21 cellular contexts compared by ENCODE assay signal in the genomic region with DNA sequence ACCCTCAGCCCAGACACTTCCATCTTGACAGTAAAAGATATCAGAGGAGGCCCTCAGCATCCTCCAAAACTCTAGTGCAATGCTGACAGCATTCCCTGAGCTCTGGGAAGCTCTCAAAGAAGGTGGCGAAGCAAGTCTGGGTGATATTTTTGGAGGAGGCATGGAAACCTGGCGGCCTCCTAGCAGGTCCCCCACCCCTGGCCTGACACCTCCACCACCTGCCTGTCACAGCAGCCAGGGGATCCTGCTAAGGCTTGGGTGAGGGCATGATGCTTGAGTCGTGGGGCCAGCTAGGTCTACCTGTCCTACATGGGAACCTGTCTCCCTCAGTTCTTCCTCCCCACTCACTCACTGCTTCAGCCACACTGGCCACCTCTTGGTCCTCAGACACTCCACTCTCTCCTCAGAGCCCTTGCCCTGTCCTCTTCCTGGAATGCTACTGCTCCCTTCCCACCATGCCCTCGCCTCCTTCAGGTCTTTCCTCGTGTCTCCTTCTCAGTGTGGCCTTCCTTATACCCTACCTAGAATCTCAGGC. TPM values are rescaled to one million over a fixed set of nuclear protein-coding genes. Genes with fewer than 3 reads are reported as not detected.
A peak's percentile ranks its signal among the peaks of the same experiment; 100 is the strongest.
DNase-seq lines count a peak whose midpoint lies in the region; ATAC-seq and TF ChIP-seq lines count a peak whose summit lies in the region.
"Had no signal": no experiment of that assay in that cellular context is flagged by ENCODE, and none has a peak within 500 bp of the region (broad histone marks: within the 10 kb centered on the region; RNA-seq: fewer than 3 reads in every experiment).

No MANE protein-coding gene starts in this region.

- peaks cover 12% of the 10 kb centered on the region for H3K27me3 Mint-ChIP-seq in CD4-positive, CD25-positive, alpha-beta regulatory T cell
- H3K27me3 Mint-ChIP-seq in H9 (ENCODE audit: low read depth) (no peaks in the 10 kb centered on the region), progenitor cell of endocrine pancreas (no peaks in the 10 kb centered on the region), neural progenitor cell (ENCODE audit: insufficient read depth, low read depth) (peaks cover 16% of the 10 kb centered on the region)

- H2BK120ac ChIP-seq in H9 (ENCODE audit: low read depth, low read length, poor library complexity, severe bottlenecking) = no peak overlapping the region

- H4K20me1 ChIP-seq in H9 (ENCODE audit: control insufficient read depth, insufficient read depth, insufficient read length) (no peaks in the 10 kb centered on the region), neural progenitor cell (ENCODE audit: low read depth) (no peaks in the 10 kb centered on the region)

- H4K91ac ChIP-seq in H9 (ENCODE audit: insufficient read length, low read depth, low read length) = no peak overlapping the region

- H3T11ph ChIP-seq in H9 (ENCODE audit: low read length) = no peak overlapping the region

- H3K4me3 ChIP-seq in CD4-positive, CD25-positive, alpha-beta regulatory T cell (ENCODE audit: low read depth, low read length) = no peak overlapping the region
- H3K4me3 ChIP-seq in neural progenitor cell = no peak overlapping the region
- H3K4me3 ChIP-seq: lower lobe of right lung had no signal

- H4K8ac ChIP-seq in H9 (replicated peaks; ENCODE audit: insufficient read length, low read depth, low read length) = no peak overlapping the region

- H3K4me2 ChIP-seq in H9 (ENCODE audit: insufficient read depth, insufficient read length, low read length) (no peak overlapping the region), neural progenitor cell (no peak overlapping the region)

- no peaks in the 10 kb centered on the region for H3K9me3 ChIP-seq in CD4-positive, CD25-positive, alpha-beta regulatory T cell (ENCODE audit: control insufficient read depth in 2 of 2, low read length in 2 of 2)
- H3K9me3 ChIP-seq in H9 (ENCODE audit: control insufficient read depth, low read depth, low read length) = no peaks in the 10 kb centered on the region
- H3K9me3 ChIP-seq in neural progenitor cell (ENCODE audit: low read depth) = no peaks in the 10 kb centered on the region
- H3K9me3 ChIP-seq: lower lobe of right lung had no signal

- peaks cover under 1% of the 10 kb centered on the region for H3F3A ChIP-seq in neural progenitor cell (ENCODE audit: low read depth)

- H2AFZ ChIP-seq in H9 (ENCODE audit: low read length) (no peak overlapping the region), neural progenitor cell (replicated peaks) (no peak overlapping the region)

- TF ChIP-seq CTCF in H9 (conservative IDR thresholded peaks at IDR 0.05) = no peak
- no peak for TF ChIP-seq CTCF in progenitor cell of endocrine pancreas (IDR thresholded peaks at IDR 0.05; ENCODE audit: unreplicated experiment)
- no peak for TF ChIP-seq CTCF in neural progenitor cell (IDR thresholded peaks at IDR 0.05)

- no peak for DNase-seq in CD4-positive, CD25-positive, alpha-beta regulatory T cell
- DNase-seq in H9 (no peak), progenitor cell of endocrine pancreas (ENCODE audit: low spot score, unreplicated experiment) (no peak), HEK293T (ENCODE audit: extremely low spot score) (no peak), DMS114 treated with DMSO at 0.1 percent for 48 hours (lab: John Stamatoyannopoulos, UW; ENCODE audit: unreplicated experiment) (no peak), neural progenitor cell (ENCODE audit: low spot score) (no peak)
- DNase-seq: central memory CD4-positive, alpha-beta T cell; DMS 273 treated with DMSO at 0.1 percent for 48 hours; endodermal cell; foreskin keratinocyte; HCEC 1CT; lower lobe of right lung; MV-4-11; naive B cell; NCI-H2029 treated with DMSO at 0.1 percent for 48 hours; NCI-H510A treated with DMSO at 0.1 percent for 48 hours; stimulated activated CD4-positive, alpha-beta T cell treated with anti-CD3 and anti-CD28 coated beads, Interleukin-15, amount 100 ng/mL, for 24 hours had no signal

- no peak overlapping the region for H2BK15ac ChIP-seq in H9 (ENCODE audit: low read depth, low read length)

- H3K18ac ChIP-seq in H9 (ENCODE audit: insufficient read length, low read depth, low read length) = no peak overlapping the region

- ATAC-seq in CD4-positive, CD25-positive, alpha-beta regulatory T cell (ENCODE audit: low read depth in 2 of 2) = no peak
- ATAC-seq in esophagus mucosa (peak; percentile 15), HG03342 (IDR thresholded peaks at IDR 0.05; ENCODE audit: unreplicated experiment) (no peak)
- ATAC-seq: foreskin keratinocyte, lower lobe of right lung had no signal

- no peak overlapping the region for H4K5ac ChIP-seq in H9 (ENCODE audit: insufficient read length, low read depth, low read length)

- H3K79me1 ChIP-seq in H9 (ENCODE audit: insufficient read depth, low read depth, low read length, poor library complexity, severe bottlenecking) = no peaks in the 10 kb centered on the region

- WGBS in H9 (ENCODE audit: extremely low coverage, insufficient read length, low lambda C conversion rate) = no CpG with 5 or more reads among the region's 5 CpGs

- no peak overlapping the region for H3K23ac ChIP-seq in H9 (ENCODE audit: insufficient read length, low read depth, low read length)

- peaks cover under 1 to 68% (median 27%) of the 10 kb centered on the region in 4 donors for H3K4me1 Mint-ChIP-seq in CD4-positive, CD25-positive, alpha-beta regulatory T cell
- H3K4me1 Mint-ChIP-seq in H9 (peaks cover 46 to 59% of the 10 kb centered on the region in 2 experiments), progenitor cell of endocrine pancreas (ENCODE audit: low read depth) (peaks cover 53% of the 10 kb centered on the region), neural progenitor cell (peaks cover 4% of the 10 kb centered on the region)
- H3K4me1 Mint-ChIP-seq: IgD-negative memory B cell, naive B cell had no signal

- H3K4ac ChIP-seq in H9 (ENCODE audit: low read depth, low read length) = no peak overlapping the region

- no peaks in the 10 kb centered on the region for H3K79me2 ChIP-seq in H9 (ENCODE audit: insufficient read depth, low read length)
- peaks cover 16% of the 10 kb centered on the region for H3K79me2 ChIP-seq in neural progenitor cell (ENCODE audit: low read depth)

- peaks cover 9% of the 10 kb centered on the region for H3K4me1 ChIP-seq in CD4-positive, CD25-positive, alpha-beta regulatory T cell (ENCODE audit: control insufficient read depth, insufficient read depth, low read length, poor library complexity, severe bottlenecking)
- H3K4me1 ChIP-seq in H9 (ENCODE audit: insufficient read depth, low read length) (no peaks in the 10 kb centered on the region), neural progenitor cell (no peaks in the 10 kb centered on the region)

- CTCF ChIA-PET in HEK293T (lab: Yijun Ruan, JAX) = no interaction called here

- H3K9me3 Mint-ChIP-seq in CD4-positive, CD25-positive, alpha-beta regulatory T cell = peaks cover 0 to 7% (median 0%) of the 10 kb centered on the region in 7 donors
- H3K9me3 Mint-ChIP-seq in H9 = peaks cover 8 to 10% of the 10 kb centered on the region in 2 experiments; a peak in 4 of 5 replicates
- peaks cover 3% of the 10 kb centered on the region for H3K9me3 Mint-ChIP-seq in progenitor cell of endocrine pancreas (ENCODE audit: low read depth)
- peaks cover 2% of the 10 kb centered on the region for H3K9me3 Mint-ChIP-seq in neural progenitor cell

- no peak overlapping the region for H2BK12ac ChIP-seq in H9 (ENCODE audit: insufficient read length, low read depth, low read length)

- peak overlapping the region; percentile 60 to 83 (median 80) for H3K27ac Mint-ChIP-seq in CD4-positive, CD25-positive, alpha-beta regulatory T cell
- H3K27ac Mint-ChIP-seq in H9 = peak overlapping the region in 2 of 3 experiments; percentile 66 to 75; a peak in 3 of 7 replicates
- H3K27ac Mint-ChIP-seq in progenitor cell of endocrine pancreas = peak overlapping the region; percentile 92
- H3K27ac Mint-ChIP-seq in neural progenitor cell = no peak overlapping the region
- H3K27ac Mint-ChIP-seq: endodermal cell, IgD-negative memory B cell had no signal

- POLR2A ChIA-PET in HEK293T (lab: Yijun Ruan, JAX) = interaction anchor here (1.4 kb wide), 1 partner anchor 10 kb away, joined by 3 read pairs; no protein-coding TSS in a partner anchor

- no peak overlapping the region for H3K14ac ChIP-seq in H9 (ENCODE audit: insufficient read depth, low read length)

- no peaks in the 10 kb centered on the region for H3K23me2 ChIP-seq in H9 (ENCODE audit: insufficient read length, low read depth, low read length, poor library complexity, severe bottlenecking)

- H3K27me3 ChIP-seq in CD4-positive, CD25-positive, alpha-beta regulatory T cell (ENCODE audit: control insufficient read depth, insufficient read depth, low read length) = no peaks in the 10 kb centered on the region
- H3K27me3 ChIP-seq in H9 (ENCODE audit: insufficient read depth, low read length) = no peaks in the 10 kb centered on the region
- H3K27me3 ChIP-seq in neural progenitor cell = no peaks in the 10 kb centered on the region

- peaks cover 20% of the 10 kb centered on the region for H3K36me3 Mint-ChIP-seq in CD4-positive, CD25-positive, alpha-beta regulatory T cell
- peaks cover 7 to 74% (median 73%) of the 10 kb centered on the region in 3 experiments for H3K36me3 Mint-ChIP-seq in H9 (ENCODE audit: insufficient read depth in 1 of 3, low read depth in 3 of 3)
- H3K36me3 Mint-ChIP-seq in progenitor cell of endocrine pancreas (ENCODE audit: insufficient read depth) = peaks cover 62% of the 10 kb centered on the region
- no peaks in the 10 kb centered on the region for H3K36me3 Mint-ChIP-seq in neural progenitor cell
- H3K36me3 Mint-ChIP-seq: IgD-negative memory B cell, naive B cell had no signal

- H3K36me3 ChIP-seq in CD4-positive, CD25-positive, alpha-beta regulatory T cell (ENCODE audit: control insufficient read depth, insufficient read depth, low read length) = peaks cover 2% of the 10 kb centered on the region
- no peaks in the 10 kb centered on the region for H3K36me3 ChIP-seq in neural progenitor cell

- H2BK20ac ChIP-seq in H9 (ENCODE audit: low read depth, low read length, poor library complexity, severe bottlenecking) = no peak overlapping the region

- H2BK5ac ChIP-seq in H9 (ENCODE audit: insufficient read length, low read length) = no peak overlapping the region

- no peak overlapping the region for H2AK5ac ChIP-seq in H9 (ENCODE audit: insufficient read length, low read length)

- no peak overlapping the region for H3K56ac ChIP-seq in H9 (ENCODE audit: insufficient read length, low read depth, low read length)

- H3K4me3 Mint-ChIP-seq in CD4-positive, CD25-positive, alpha-beta regulatory T cell = peak overlapping the region in 1 of 4 donors; percentile 0
- H3K4me3 Mint-ChIP-seq in H9 (no peak overlapping the region; a peak in 1 of 5 replicates), progenitor cell of endocrine pancreas (ENCODE audit: low read depth) (no peak overlapping the region), neural progenitor cell (no peak overlapping the region)
- H3K4me3 Mint-ChIP-seq: endodermal cell, IgD-negative memory B cell, naive B cell had no signal

- H3K27ac ChIP-seq in CD4-positive, CD25-positive, alpha-beta regulatory T cell (ENCODE audit: insufficient read depth, low read length, poor library complexity, severe bottlenecking) = no peak overlapping the region
- H3K27ac ChIP-seq in H9 (ENCODE audit: insufficient read length, low read depth, low read length) (no peak overlapping the region), neural progenitor cell (no peak overlapping the region)
- H3K27ac ChIP-seq: foreskin keratinocyte, lower lobe of right lung had no signal

- H3K9ac ChIP-seq in H9 (ENCODE audit: extremely low read depth, insufficient read length, low read length) (no peak overlapping the region), neural progenitor cell (no peak overlapping the region)

RNA-seq across cellular contexts. Expression of a gene that starts 8.5 kb away (rescaled TPM):
- total RNA-seq in CD4-positive, CD25-positive, alpha-beta regulatory T cell = 15.2 TPM
- 10 to 100 TPM in 3 of 4 donors, 1 to 10 TPM in 1; 8.8 to 25.6 (median 16.1) TPM for polyA plus RNA-seq in CD4-positive, CD25-positive, alpha-beta regulatory T cell
- total RNA-seq in H9 (2021) (52.2 and 54.5 TPM in 2 replicates), esophagus mucosa (116 TPM), progenitor cell of endocrine pancreas (176 and 214 TPM in 2 replicates), neural progenitor cell (ENCODE audit: low replicate concordance) (2.5 and 4.3 TPM in 2 replicates)

RNA-seq across cellular contexts. Expression of a gene that starts 34.3 kb away (rescaled TPM):
- not detected for total RNA-seq in CD4-positive, CD25-positive, alpha-beta regulatory T cell
- polyA plus RNA-seq in CD4-positive, CD25-positive, alpha-beta regulatory T cell = not detected
- total RNA-seq in H9 (2021) (not detected in 2 replicates), esophagus mucosa (not detected), progenitor cell of endocrine pancreas (0.24 TPM in 2 replicates), neural progenitor cell (ENCODE audit: low replicate concordance) (not detected in 2 replicates)
- total RNA-seq: endodermal cell, foreskin keratinocyte, lower lobe of right lung, subcutaneous adipose tissue had no signal
- polyA plus RNA-seq: foreskin keratinocyte, IgD-negative memory B cell had no signal
